ENCODE assay signal across 1 cellular context in genomic region chr2:105398522-105399206, GRCh38.
A peak's percentile ranks its signal among the peaks of the same experiment; 100 is the strongest.
TF ChIP-seq lines count a peak whose summit lies in the region.

Gene FHL2, minus strand, starts transcription at chr2:105399051. Its CDS starts 12,535 bp downstream, at chr2:105386516.

TF ChIP-seq in K562, 482 proteins besides CTCF, POLR2A, EP300 and RAD21 (continued from another document and continues in another):
- no peak for TF ChIP-seq GTF2B (IDR thresholded peaks at IDR 0.05; ENCODE audit: extremely low read depth, insufficient read length)
- TF ChIP-seq SRF (CRISPR knock-in tag; IDR thresholded peaks at IDR 0.05) = peak; percentile 97 to 99
- no peak for TF ChIP-seq HDAC8 (tag; IDR thresholded peaks at IDR 0.05)
- TF ChIP-seq SMC3 (conservative IDR thresholded peaks at IDR 0.05; ENCODE audit: insufficient read depth, low read depth, low read length) = no peak
- no peak; the same call in 1 of the 2 replicates for TF ChIP-seq NR1H2 (CRISPR knock-in tag; IDR thresholded peaks at IDR 0.05)
- TF ChIP-seq SAP30 (IDR thresholded peaks at IDR 0.05; ENCODE audit: borderline replicate concordance, insufficient read depth, low read depth, low read length, poor library complexity, severe bottlenecking) = no peak
- TF ChIP-seq MCM2 (IDR thresholded peaks at IDR 0.05; ENCODE audit: low read depth) = no peak
- TF ChIP-seq PURB (CRISPR knock-in tag; IDR thresholded peaks at IDR 0.05; ENCODE audit: low read depth) = no peak
- TF ChIP-seq ZBTB9 (CRISPR knock-in tag; IDR thresholded peaks at IDR 0.05) = peak; percentile 84
- TF ChIP-seq PRMT5 (CRISPR knock-in tag; IDR thresholded peaks at IDR 0.05) = no peak
- TF ChIP-seq ZNF589 (CRISPR knock-in tag; IDR thresholded peaks at IDR 0.05; ENCODE audit: low read depth) = no peak; the same call in 1 of the 2 replicates
- no peak for TF ChIP-seq ZNF436 (CRISPR knock-in tag; IDR thresholded peaks at IDR 0.05)
- peak in 1 of 2 experiments; percentile 74; a peak in 1 of 4 replicates for TF ChIP-seq MLLT1 (IDR thresholded peaks at IDR 0.05)
- TF ChIP-seq HLTF (IDR thresholded peaks at IDR 0.05) = 0 out of 2 replicates have a peak, but pooled peaks have one; percentile 28
- TF ChIP-seq BRF2 (IDR thresholded peaks at IDR 0.05; ENCODE audit: borderline replicate concordance, insufficient read depth, insufficient read length) = no peak
- no peak for TF ChIP-seq NFIX (CRISPR knock-in tag; IDR thresholded peaks at IDR 0.05; ENCODE audit: low read depth)
- no peak for TF ChIP-seq ZZZ3 (IDR thresholded peaks at IDR 0.05)
- TF ChIP-seq ZNF407 (IDR thresholded peaks at IDR 0.05; ENCODE audit: low read depth) = no peak
- no peak for TF ChIP-seq RBM14 (IDR thresholded peaks at IDR 0.05; ENCODE audit: borderline replicate concordance, insufficient read depth, low read depth, low read length)
- peak; percentile 60 for TF ChIP-seq NFIC (IDR thresholded peaks at IDR 0.05)
- TF ChIP-seq E2F3 (CRISPR knock-in tag; IDR thresholded peaks at IDR 0.05) = no peak; the same call in 1 of the 2 replicates
- peak; percentile 47; the same call in 1 of the 2 replicates for TF ChIP-seq ZBTB40 (IDR thresholded peaks at IDR 0.05)
- TF ChIP-seq ZBTB40 (CRISPR knock-in tag; IDR thresholded peaks at IDR 0.05) = no peak
- TF ChIP-seq CREB5 (CRISPR knock-in tag; IDR thresholded peaks at IDR 0.05) = no peak
- TF ChIP-seq ZNF764 (CRISPR knock-in tag; IDR thresholded peaks at IDR 0.05; ENCODE audit: low read depth) = no peak
- TF ChIP-seq NEUROD1 (IDR thresholded peaks at IDR 0.05; ENCODE audit: borderline replicate concordance, low read depth, low read length, partially characterized antibody) = peak; percentile 33
- TF ChIP-seq HOXB6 (CRISPR knock-in tag; IDR thresholded peaks at IDR 0.05; ENCODE audit: borderline replicate concordance) = no peak
- peak; percentile 54; the same call in 1 of the 2 replicates for TF ChIP-seq TOE1 (IDR thresholded peaks at IDR 0.05; ENCODE audit: borderline replicate concordance)
- TF ChIP-seq TOE1 (CRISPR knock-in tag; IDR thresholded peaks at IDR 0.05; ENCODE audit: borderline replicate concordance, low read depth) = no peak
- peak; percentile 100 for TF ChIP-seq RBFOX2 (IDR thresholded peaks at IDR 0.05; ENCODE audit: low read depth, low read length)
- TF ChIP-seq TAF1 (IDR thresholded peaks at IDR 0.05; ENCODE audit: control insufficient read depth, extremely low read depth, insufficient read depth, low read length, severe bottlenecking) = peak; percentile 62
- no peak for TF ChIP-seq SIRT6 (IDR thresholded peaks at IDR 0.05; ENCODE audit: low read depth, low read length)
- 0 out of 2 replicates have a peak, but pooled peaks have one; percentile 17 for TF ChIP-seq ZNF124 (CRISPR knock-in tag; IDR thresholded peaks at IDR 0.05)
- TF ChIP-seq ZNF780A (CRISPR knock-in tag; IDR thresholded peaks at IDR 0.05) = no peak
